In the genomic region with DNA sequence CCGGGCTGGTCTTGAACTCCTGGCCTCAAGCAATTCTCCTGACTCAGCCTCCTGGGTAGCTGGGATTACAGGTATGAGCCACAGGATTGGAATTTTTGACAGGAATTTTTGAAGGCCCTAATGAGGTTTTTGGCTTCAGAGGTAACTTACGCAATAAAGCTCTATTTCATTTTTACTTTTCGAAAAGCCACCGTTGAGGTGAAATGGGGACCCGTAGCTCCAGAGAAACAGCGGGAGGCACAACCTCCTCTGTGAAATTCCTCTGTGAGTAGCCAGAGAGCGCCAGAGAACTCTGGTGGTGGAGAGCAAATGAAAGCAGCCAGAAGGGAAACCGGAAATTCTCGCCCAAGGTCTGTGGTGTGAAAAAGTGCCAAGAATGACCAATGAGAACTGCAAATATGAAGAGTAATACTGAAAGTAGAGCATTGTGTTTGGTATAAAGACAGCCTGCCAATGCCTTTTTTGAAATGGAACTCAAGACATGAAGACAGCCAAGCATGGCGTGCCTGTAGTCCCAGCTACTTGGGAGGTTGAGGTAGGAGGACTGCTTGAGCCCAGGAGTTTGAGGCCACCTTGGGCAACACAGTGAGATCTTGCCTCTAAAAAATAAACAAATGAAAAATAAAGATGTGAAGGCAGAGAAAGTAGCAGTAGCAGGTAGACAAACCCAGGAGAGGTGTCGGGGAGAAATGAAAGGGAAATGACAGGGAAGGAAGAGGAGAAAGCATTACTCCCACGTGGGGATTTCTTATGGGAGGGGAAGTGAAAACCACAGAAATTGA, we compare ENCODE assay signal across 8 cellular contexts. TPM values are rescaled to one million over a fixed set of nuclear protein-coding genes. Genes with fewer than 3 reads are reported as not detected.
DNase-seq lines count a peak whose midpoint lies in the region; ATAC-seq, FAIRE-seq and TF ChIP-seq lines count a peak whose summit lies in the region.

No MANE protein-coding gene starts in this region.

- TF ChIP-seq CTCF in astrocyte of the spinal cord (IDR thresholded peaks at IDR 0.05; ENCODE audit: low read depth, low read length) = peak; percentile 58
- TF ChIP-seq CTCF in keratinocyte (optimal IDR thresholded peaks at IDR 0.05 in 1 of 3, IDR thresholded peaks at IDR 0.05 in 1 of 3, conservative IDR thresholded peaks at IDR 0.05 in 1 of 3; ENCODE audit: extremely low read depth in 1 of 3, insufficient read depth in 2 of 3, low read length in 3 of 3) = peak; percentile 72 to 92 (median 77)

- in situ Hi-C loops in astrocyte of the spinal cord (cut with HindIII; ENCODE audit: low sequenced_read_pairs) = no loop called here

- H3K27me3 ChIP-seq in keratinocyte (ENCODE audit: control insufficient read depth, extremely low read depth, insufficient read depth, low read length) = no peaks in the 10 kb centered on the region

- no peaks in the 10 kb centered on the region for H3K36me3 ChIP-seq in keratinocyte (ENCODE audit: control insufficient read depth in 2 of 2, extremely low read depth in 1 of 2, insufficient read depth in 2 of 2, low read length in 2 of 2)

- dilution Hi-C loops in keratinocyte (cut with MboI; ENCODE audit: extremely low pct_ligation_motif_present, low sequenced_read_pairs) = no loop called here

- H2AFZ ChIP-seq in keratinocyte (ENCODE audit: control insufficient read depth, low read length) = peak overlapping the region; percentile 81

- peak; percentile 91 for ATAC-seq in GM21528 (IDR thresholded peaks at IDR 0.05; ENCODE audit: low FRiP score, unreplicated experiment)

- peaks cover 9% of the 10 kb centered on the region for H3K4me1 ChIP-seq in keratinocyte (ENCODE audit: control insufficient read depth, extremely low read depth, insufficient read depth, low read length)

- H3K4me2 ChIP-seq in keratinocyte (ENCODE audit: control insufficient read depth, extremely low read depth, insufficient read depth, low read depth, low read length) = peak overlapping the region; percentile 72

- H3K79me2 ChIP-seq in keratinocyte (ENCODE audit: control insufficient read depth, insufficient read depth, low read length) = no peaks in the 10 kb centered on the region

- H3K27ac ChIP-seq in keratinocyte (ENCODE audit: control insufficient read depth, insufficient read depth, low read length) = peak overlapping the region; percentile 43

- peak; percentile 90 for FAIRE-seq in keratinocyte (lab: Jason Lieb, UNC)

- H4K20me1 ChIP-seq in keratinocyte (ENCODE audit: control insufficient read depth, extremely low read depth, insufficient read depth, low read length) = no peaks in the 10 kb centered on the region

- no peaks in the 10 kb centered on the region for H3K9me1 ChIP-seq in keratinocyte (ENCODE audit: control insufficient read depth, extremely low read depth, insufficient read depth, low read length)

- DNase-seq in GF-D8 (lab: John Stamatoyannopoulos, UW) (peak; percentile 74), HUDEP-2 (lab: John Stamatoyannopoulos, UW; ENCODE audit: unreplicated experiment in 76 of 76) (peak in 54 of 76 experiments; percentile 1 to 72 (median 25)), T-helper 2 cell (peak; percentile 12 to 95 (median 46)), astrocyte of the spinal cord (ENCODE audit: low read depth, low spot score) (peak; percentile 83), keratinocyte (ENCODE audit: low read depth, low spot score) (peak; percentile 68), DMS114 treated with DMSO at 0.1 percent for 48 hours (lab: John Stamatoyannopoulos, UW; ENCODE audit: unreplicated experiment) (no peak)
- peak; percentile 45 for DNase-seq in stimulated activated CD8-positive, alpha-beta memory T cell treated with anti-CD3 and anti-CD28 coated beads, Interleukin-12 subunit alpha, Interleukin-12 subunit beta, amount 100 ng/mL, for 1 hour (ENCODE audit: low read depth)

- no peaks in the 10 kb centered on the region for H3K9me3 ChIP-seq in keratinocyte (ENCODE audit: control insufficient read depth, low read depth, low read length)

- peak overlapping the region; percentile 46 for H3K9ac ChIP-seq in keratinocyte (ENCODE audit: control insufficient read depth, extremely low read depth, insufficient read depth, low read length)

- no peak overlapping the region for H3K4me3 ChIP-seq in astrocyte of the spinal cord (ENCODE audit: low read depth, low read length)
- H3K4me3 ChIP-seq in keratinocyte (ENCODE audit: control insufficient read depth in 2 of 3, extremely low read depth in 1 of 3, insufficient read depth in 2 of 3, low read depth in 1 of 3, low read length in 3 of 3) = peak overlapping the region in 2 of 3 experiments; percentile 36 to 52

RNA-seq across cellular contexts. Expression of gene TMEM131L, which starts 33.0 kb away (rescaled TPM):
- 7.0 to 10.3 TPM (median 9.3 TPM) in 3 replicates for polyA plus RNA-seq in keratinocyte
- 7.6 TPM for polyA plus RNA-seq in keratinocyte (2011; ENCODE audit: low read depth)
- polyA plus RNA-seq in keratinocyte (2011; cell fraction: cytosol; rRNA removed) = 3.1 and 5.0 TPM in 2 replicates
- 29.1 and 29.5 TPM in 2 replicates for polyA plus RNA-seq in keratinocyte (2011; cell fraction: nucleus; rRNA removed)
- polyA plus RNA-seq in keratinocyte (2012; ENCODE audit: low replicate concordance) = 6.1 and 8.0 TPM in 2 replicates
- 11.5 to 33.8 TPM (median 21.1 TPM) in 3 replicates for polyA minus RNA-seq in keratinocyte
- 7.7 TPM for polyA minus RNA-seq in keratinocyte (2011; cell fraction: cytosol; rRNA and poly(A)+ RNA removed)
- polyA minus RNA-seq in keratinocyte (2011; cell fraction: nucleus; rRNA and poly(A)+ RNA removed) = 41.9 and 80.6 TPM in 2 replicates
